11 cellular contexts compared by ENCODE assay signal in genomic region chr3:189276481-189277190, GRCh38.
DNase-seq lines count a peak whose midpoint lies in the region; ATAC-seq, FAIRE-seq and TF ChIP-seq lines count a peak whose summit lies in the region.
"Had no signal": no experiment of that assay in that cellular context is flagged by ENCODE, and none has a peak within 500 bp of the region (broad histone marks: within the 10 kb centered on the region; RNA-seq: fewer than 3 reads in every experiment).

No MANE protein-coding gene starts in this region.

- ATAC-seq in A549, result no peak
- ATAC-seq in left cardiac atrium, result peak; percentile 76 to 88
- ATAC-seq in HG03520 (IDR thresholded peaks at IDR 0.05; ENCODE audit: unreplicated experiment), result no peak

- H3K4me2 ChIP-seq in A549, result 0 out of 3 replicates have a peak overlapping the region, but pooled peaks have one; percentile 13

- intact Hi-C loops in left cardiac atrium (cut with DNase I), result no loop called here

- CTCF ChIA-PET in A549 (lab: Yijun Ruan, JAX), result interaction anchor here (1.1 to 1.9 kb wide), 3 partner anchors 14 to 672 kb away, joined by 3 to 4 read pairs (median 3); no protein-coding TSS in a partner anchor

- H3K27ac ChIP-seq in A549, result peak overlapping the region; percentile 49 to 82

- no peak for TF ChIP-seq RAD21 in A549 (conservative IDR thresholded peaks at IDR 0.05 in 1 of 2, IDR thresholded peaks at IDR 0.05 in 1 of 2)

- TF ChIP-seq CTCF in A549 (IDR thresholded peaks at IDR 0.05), result no peak

- POLR2A ChIA-PET in A549 (lab: Yijun Ruan, JAX), result no interaction called here

- peaks cover 24% of the 10 kb centered on the region; the same call in 2 of the 3 replicates for H3K4me1 ChIP-seq in A549

- H3K9me3 ChIP-seq in A549, result no peaks in the 10 kb centered on the region; the same call in 2 of the 3 replicates

- TF ChIP-seq POLR2A in A549 (IDR thresholded peaks at IDR 0.05; ENCODE audit: low read length) (no peak), H54 (IDR thresholded peaks at IDR 0.05; ENCODE audit: low read depth, low read length) (no peak)

- WGBS in A549 (ENCODE audit: missing lambda C conversion rate), result 74% methylated on average over 5 of the region's 5 CpGs

- DNase-seq in A549 (ENCODE audit: low read depth in 1 of 2, low spot score in 1 of 2) (no peak), H54 (ENCODE audit: insufficient read length, low spot score) (peak; percentile 28), SKM-1 treated with dmso at 0.1 percent for 144 hours (lab: John Stamatoyannopoulos, UW; ENCODE audit: unreplicated experiment) (peak; percentile 96), left cardiac atrium (peak; percentile 21), NCI-H1417 treated with DMSO at 0.1 percent for 48 hours (lab: John Stamatoyannopoulos, UW) (no peak), HPDE6-E6E7 (ENCODE audit: extremely low spot score) (no peak)
- no peak for DNase-seq in activated CD8-positive, alpha-beta memory T cell treated with anti-CD3 and anti-CD28 coated beads for 24 hours
- DNase-seq: small intestine had no signal

- no peak for FAIRE-seq in A549 (lab: Jason Lieb, UNC)
- peak; percentile 98 for FAIRE-seq in H54 (lab: Jason Lieb, UNC)
- FAIRE-seq: small intestine, TTC549 had no signal

- H3K4me3 ChIP-seq in A549, result no peak overlapping the region
- H3K4me3 ChIP-seq: dorsolateral prefrontal cortex had no signal

- no peak for TF ChIP-seq EP300 in A549 (IDR thresholded peaks at IDR 0.05)

TF ChIP-seq in A549, 52 proteins besides CTCF, POLR2A, EP300 and RAD21:
- TF ChIP-seq E2F6 (IDR thresholded peaks at IDR 0.05; ENCODE audit: borderline replicate concordance, low read depth) (no peak), NFE2L2 (conservative IDR thresholded peaks at IDR 0.05; ENCODE audit: low read length) (no peak), PBX3 (IDR thresholded peaks at IDR 0.05) (no peak), USF2 (IDR thresholded peaks at IDR 0.05) (no peak), EHF (CRISPR knock-in tag; IDR thresholded peaks at IDR 0.05) (no peak), TFCP2L1 (CRISPR knock-in tag; IDR thresholded peaks at IDR 0.05) (no peak)

Comparison
In these comparisons a context has a peak if more than half of its experiments do, and no peak if none do; other contexts are left out.
1. ATAC-seq: peak in left cardiac atrium (2 of 2); none in A549 (0 of 2) and HG03520 (single experiment).
2. DNase-seq: peak in H54 (single experiment), SKM-1 treated with dmso at 0.1 percent for 144 hours (single experiment) and left cardiac atrium (single experiment); none in A549 (0 of 2), NCI-H1417 treated with DMSO at 0.1 percent for 48 hours (single experiment), activated CD8-positive, alpha-beta memory T cell treated with anti-CD3 and anti-CD28 coated beads for 24 hours (single experiment) and HPDE6-E6E7 (single experiment).